In the genomic region with DNA sequence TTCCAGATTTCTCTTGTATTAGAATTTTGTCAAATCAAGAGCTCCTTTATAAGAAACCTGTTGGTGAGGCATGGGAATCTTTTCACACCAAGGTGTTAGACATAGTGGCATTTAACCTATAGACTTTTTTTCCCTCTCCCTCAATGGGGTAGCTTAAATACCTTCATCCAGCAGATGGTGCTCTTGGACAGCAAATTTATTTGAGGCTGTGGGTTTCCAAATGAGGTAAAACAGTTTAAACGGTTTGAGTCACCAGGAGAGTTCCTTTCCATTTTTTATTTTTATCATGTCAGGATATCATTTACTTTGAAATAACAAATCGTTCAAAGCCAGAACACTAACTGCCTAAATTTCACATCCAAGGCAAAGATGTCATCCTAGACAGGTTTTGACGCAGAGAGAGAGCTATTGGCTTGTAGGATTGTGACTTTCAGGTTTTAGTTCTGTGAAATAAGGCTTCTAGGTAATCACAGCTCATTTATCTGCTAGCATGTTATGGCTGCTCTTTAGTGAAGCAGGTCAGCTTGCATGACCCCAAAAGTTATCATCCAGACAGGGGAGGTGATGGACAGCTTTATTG, we compare ENCODE assay signal across 8 cellular contexts.
DNase-seq lines count a peak whose midpoint lies in the region; ATAC-seq, FAIRE-seq and TF ChIP-seq lines count a peak whose summit lies in the region.

No MANE protein-coding gene starts in this region.

- peak; percentile 80 for FAIRE-seq in D721Med (lab: Jason Lieb, UNC)

- peak; percentile 80 for TF ChIP-seq CTCF in D721Med (IDR thresholded peaks at IDR 0.05; ENCODE audit: insufficient read depth, missing control alignments)

- peak; percentile 30 for DNase-seq in D721Med (ENCODE audit: insufficient read length, low spot score)
- DNase-seq in NCI-H1694 (lab: John Stamatoyannopoulos, UW) = peak; percentile 69
- peak; percentile 49 for DNase-seq in activated CD4-positive, alpha-beta T cell treated with anti-CD3 and anti-CD28 coated beads for 48 hours
- peak; percentile 13 for DNase-seq in fibroblast of the conjunctiva (ENCODE audit: low read depth)
- DNase-seq in retina = peak; percentile 76

- ATAC-seq in GM18909 (IDR thresholded peaks at IDR 0.05; ENCODE audit: poor library complexity, unreplicated experiment) = peak; percentile 58
- no peak for ATAC-seq in GM21528 (IDR thresholded peaks at IDR 0.05; ENCODE audit: low FRiP score, unreplicated experiment)
- ATAC-seq in GM18520 (IDR thresholded peaks at IDR 0.05; ENCODE audit: unreplicated experiment) = no peak

Comparison
In these comparisons a context has a peak if more than half of its experiments do, and no peak if none do; other contexts are left out.
1. DNase-seq: peak in every context shown above with its lines; median percentile 76 in retina; 69 in NCI-H1694; 49 in activated CD4-positive, alpha-beta T cell treated with anti-CD3 and anti-CD28 coated beads for 48 hours; 30 in D721Med; 13 in fibroblast of the conjunctiva.